ENCODE assay signal across 8 cellular contexts in genomic region chr22:28801845-28802594, GRCh38. TPM values are rescaled to one million over a fixed set of nuclear protein-coding genes. Genes with fewer than 3 reads are reported as not detected.
DNase-seq lines count a peak whose midpoint lies in the region; ATAC-seq and TF ChIP-seq lines count a peak whose summit lies in the region.

No MANE protein-coding gene starts in this region.

- peak; percentile 17 for TF ChIP-seq POLR2A in NB4 (IDR thresholded peaks at IDR 0.05; ENCODE audit: extremely low read depth, insufficient read length)
- TF ChIP-seq POLR2A in ovary (IDR thresholded peaks at IDR 0.05) = no peak

- ATAC-seq in HG03045 (IDR thresholded peaks at IDR 0.05; ENCODE audit: unreplicated experiment) = no peak
- no peak for ATAC-seq in GM18511 (IDR thresholded peaks at IDR 0.05; ENCODE audit: unreplicated experiment)

- peaks cover 34% of the 10 kb centered on the region for H3K4me1 Mint-ChIP-seq in dendritic cell treated with granulocyte-macrophage colony-stimulating factor and Interleukin-4, amounts not matched to agents 40 ng/mL and 50 ng/mL, for 4 days (ENCODE audit: low read depth)

- no peaks in the 10 kb centered on the region for H3K27me3 ChIP-seq in ovary

- peak overlapping the region; percentile 91 for H3K4me3 ChIP-seq in NB4 (ENCODE audit: low read depth, low read length)
- peak overlapping the region; percentile 98 for H3K4me3 ChIP-seq in ovary

- DNase-seq in ELF-1 (ENCODE audit: low read depth, low spot score) (peak; percentile 60), NB4 (ENCODE audit: low read depth) (peak; percentile 87), ovary (peak in 2 of 5 donors; percentile 43 to 49), NCI-H187 (lab: John Stamatoyannopoulos, UW) (no peak), hippocampal formation (lab: John Stamatoyannopoulos, UW) (no peak)

- no peaks in the 10 kb centered on the region for H3K36me3 ChIP-seq in ovary

- no peaks in the 10 kb centered on the region for H3K9me3 Mint-ChIP-seq in dendritic cell treated with granulocyte-macrophage colony-stimulating factor and Interleukin-4, amounts not matched to agents 40 ng/mL and 50 ng/mL, for 4 days

- TF ChIP-seq EP300 in ovary (IDR thresholded peaks at IDR 0.05) = no peak

- H3K27ac ChIP-seq in ovary = peak overlapping the region in 1 of 2 donors; percentile 8

- WGBS in ovary, 3 donors = 47 to 57% (median 54%) methylated on average over 14 of the region's 14 CpGs

- H3K9me3 ChIP-seq in ovary = no peaks in the 10 kb centered on the region

- H3K4me1 ChIP-seq in ovary (ENCODE audit: insufficient read depth) = peaks cover 7% of the 10 kb centered on the region

- peaks cover 46% of the 10 kb centered on the region for H3K36me3 Mint-ChIP-seq in dendritic cell treated with granulocyte-macrophage colony-stimulating factor and Interleukin-4, amounts not matched to agents 40 ng/mL and 50 ng/mL, for 4 days (ENCODE audit: low read depth)

- peak overlapping the region; percentile 100 for H3K27ac Mint-ChIP-seq in dendritic cell treated with granulocyte-macrophage colony-stimulating factor and Interleukin-4, amounts not matched to agents 40 ng/mL and 50 ng/mL, for 4 days

- H3K4me3 Mint-ChIP-seq in dendritic cell treated with granulocyte-macrophage colony-stimulating factor and Interleukin-4, amounts not matched to agents 40 ng/mL and 50 ng/mL, for 4 days = peak overlapping the region; percentile 74

- TF ChIP-seq CTCF in NB4 (IDR thresholded peaks at IDR 0.05; ENCODE audit: low read depth, low read length) (no peak), ovary (IDR thresholded peaks at IDR 0.05) (no peak)

- no peaks in the 10 kb centered on the region for H3K27me3 Mint-ChIP-seq in dendritic cell treated with granulocyte-macrophage colony-stimulating factor and Interleukin-4, amounts not matched to agents 40 ng/mL and 50 ng/mL, for 4 days

- intact Hi-C loops in dendritic cell treated with granulocyte-macrophage colony-stimulating factor and Interleukin-4, amounts not matched to agents 40 ng/mL and 50 ng/mL, for 4 days (cut with micrococcal nuclease) = loop anchor here (1.0 to 10.0 kb wide), 2 partner anchors 8 to 57 kb away; partner anchors contain the start of genes CHEK2 and HSCB
- intact Hi-C loops in ovary (cut with DNase I) = no loop called here

RNA-seq across cellular contexts. Expression of gene XBP1, which starts 1.7 kb away (rescaled TPM):
- 100 to 1,000 TPM; 115 to 229 (median 138) TPM for total RNA-seq in ovary
- polyA plus RNA-seq in ovary = 100 to 1,000 TPM in 1 of 2 donors, 10 to 100 TPM in 1; 53.1 to 154 TPM

RNA-seq across cellular contexts. Expression of gene CCDC117, which starts 29.5 kb away (rescaled TPM):
- 10 to 100 TPM; 14.9 to 24.7 (median 22.8) TPM for total RNA-seq in ovary
- polyA plus RNA-seq in ovary = 10 to 100 TPM; 11.7 to 34.2 TPM

Comparison
In these comparisons a context has a peak if more than half of its experiments do, and no peak if none do; other contexts are left out.
1. DNase-seq: peak in ELF-1 (single experiment) and NB4 (single experiment); none in NCI-H187 (0 of 2) and hippocampal formation (0 of 2).